In the genomic region with DNA sequence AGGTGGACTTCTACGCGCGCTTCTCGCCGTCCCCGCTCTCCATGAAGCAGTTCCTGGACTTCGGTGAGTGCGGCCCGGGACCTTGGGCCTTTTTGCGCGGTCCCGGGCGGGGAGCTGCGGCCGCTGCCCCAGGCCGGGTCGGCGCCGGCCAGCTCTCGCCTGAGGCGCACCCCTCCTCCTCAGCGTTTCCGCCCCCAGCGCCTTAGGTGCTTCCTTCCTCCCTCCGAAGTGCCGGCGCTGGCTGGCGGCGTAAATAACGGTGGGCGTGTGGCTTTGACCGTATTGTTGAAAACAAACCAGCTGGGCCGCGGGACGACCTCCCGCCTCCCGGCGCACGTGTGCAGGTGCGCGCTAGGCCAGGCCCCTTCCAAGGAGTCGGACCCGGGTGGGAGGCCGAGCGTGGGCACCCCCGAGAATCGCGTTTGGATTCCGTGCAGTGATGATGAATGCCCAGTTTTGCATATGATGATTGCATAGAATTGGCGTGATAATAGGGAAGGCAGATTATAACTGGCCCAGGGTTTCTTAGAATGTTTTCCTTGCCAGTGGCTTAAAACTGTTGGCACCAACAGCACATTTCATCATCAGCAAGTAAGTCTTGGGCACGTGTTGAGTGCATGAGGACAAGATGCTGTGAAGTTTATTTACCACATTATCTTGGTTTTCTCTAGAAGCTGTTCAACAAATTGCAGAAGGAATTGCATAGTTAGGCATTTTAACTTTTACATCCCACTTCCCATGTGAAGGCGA, we compare ENCODE assay signal across 2 cellular contexts.
A peak's percentile ranks its signal among the peaks of the same experiment; 100 is the strongest.
TF ChIP-seq lines count a peak whose summit lies in the region.

No MANE protein-coding gene starts in this region.

TF ChIP-seq in HEK293, 187 proteins besides CTCF, POLR2A, EP300 and RAD21 (continued from another document and continues in another):
- TF ChIP-seq, protein P1, sequence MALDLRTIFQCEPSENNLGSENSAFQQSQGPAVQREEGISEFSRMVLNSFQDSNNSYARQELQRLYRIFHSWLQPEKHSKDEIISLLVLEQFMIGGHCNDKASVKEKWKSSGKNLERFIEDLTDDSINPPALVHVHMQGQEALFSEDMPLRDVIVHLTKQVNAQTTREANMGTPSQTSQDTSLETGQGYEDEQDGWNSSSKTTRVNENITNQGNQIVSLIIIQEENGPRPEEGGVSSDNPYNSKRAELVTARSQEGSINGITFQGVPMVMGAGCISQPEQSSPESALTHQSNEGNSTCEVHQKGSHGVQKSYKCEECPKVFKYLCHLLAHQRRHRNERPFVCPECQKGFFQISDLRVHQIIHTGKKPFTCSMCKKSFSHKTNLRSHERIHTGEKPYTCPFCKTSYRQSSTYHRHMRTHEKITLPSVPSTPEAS (tag by site-specific recombination; IDR thresholded peaks at IDR 0.05) = 0 out of 2 replicates have a peak, but pooled peaks have one; percentile 13
- no peak for TF ChIP-seq ZNF266 (tag by site-specific recombination; IDR thresholded peaks at IDR 0.05; ENCODE audit: low read depth)
- no peak for TF ChIP-seq ZNF518A (tag by site-specific recombination; conservative IDR thresholded peaks at IDR 0.05; ENCODE audit: low read depth)
- no peak for TF ChIP-seq ZNF202 (tag by site-specific recombination; IDR thresholded peaks at IDR 0.05; ENCODE audit: borderline replicate concordance)
- no peak for TF ChIP-seq TCF7L2 (IDR thresholded peaks at IDR 0.05; ENCODE audit: borderline replicate concordance, low read depth, low read length)
- TF ChIP-seq, protein P2, sequence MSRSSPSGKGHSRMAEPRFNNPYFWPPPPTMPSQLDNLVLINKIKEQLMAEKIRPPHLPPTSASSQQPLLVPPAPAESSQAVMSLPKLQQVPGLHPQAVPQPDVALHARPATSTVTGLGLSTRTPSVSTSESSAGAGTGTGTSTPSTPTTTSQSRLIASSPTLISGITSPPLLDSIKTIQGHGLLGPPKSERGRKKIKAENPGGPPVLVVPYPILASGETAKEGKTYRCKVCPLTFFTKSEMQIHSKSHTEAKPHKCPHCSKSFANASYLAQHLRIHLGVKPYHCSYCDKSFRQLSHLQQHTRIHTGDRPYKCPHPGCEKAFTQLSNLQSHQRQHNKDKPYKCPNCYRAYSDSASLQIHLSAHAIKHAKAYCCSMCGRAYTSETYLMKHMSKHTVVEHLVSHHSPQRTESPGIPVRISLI (tag by site-specific recombination; IDR thresholded peaks at IDR 0.05) = no peak
- peak; percentile 80 for TF ChIP-seq EGR2 (tag by site-specific recombination; IDR thresholded peaks at IDR 0.05; ENCODE audit: low read depth)
- no peak for TF ChIP-seq PRDM1 (tag by site-specific recombination; IDR thresholded peaks at IDR 0.05)
- TF ChIP-seq, protein P3, sequence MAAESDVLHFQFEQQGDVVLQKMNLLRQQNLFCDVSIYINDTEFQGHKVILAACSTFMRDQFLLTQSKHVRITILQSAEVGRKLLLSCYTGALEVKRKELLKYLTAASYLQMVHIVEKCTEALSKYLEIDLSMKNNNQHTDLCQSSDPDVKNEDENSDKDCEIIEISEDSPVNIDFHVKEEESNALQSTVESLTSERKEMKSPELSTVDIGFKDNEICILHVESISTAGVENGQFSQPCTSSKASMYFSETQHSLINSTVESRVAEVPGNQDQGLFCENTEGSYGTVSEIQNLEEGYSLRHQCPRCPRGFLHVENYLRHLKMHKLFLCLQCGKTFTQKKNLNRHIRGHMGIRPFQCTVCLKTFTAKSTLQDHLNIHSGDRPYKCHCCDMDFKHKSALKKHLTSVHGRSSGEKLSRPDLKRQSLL (tag by site-specific recombination; IDR thresholded peaks at IDR 0.05) = no peak
- TF ChIP-seq BCL6B (tag by site-specific recombination; IDR thresholded peaks at IDR 0.05) = no peak
- TF ChIP-seq SP2 (tag by site-specific recombination; IDR thresholded peaks at IDR 0.05) = peak; percentile 78
- peak; percentile 88 for TF ChIP-seq ZFHX2 (tag by site-specific recombination; conservative IDR thresholded peaks at IDR 0.05)
- no peak for TF ChIP-seq ZNF155 (tag by site-specific recombination; IDR thresholded peaks at IDR 0.05)
- no peak for TF ChIP-seq BCL11A (tag by site-specific recombination; IDR thresholded peaks at IDR 0.05; ENCODE audit: low read depth)

TF ChIP-seq in K562, 482 proteins besides CTCF, POLR2A, EP300 and RAD21 (continued from another document and continues in another):
- TF ChIP-seq MYC (IDR thresholded peaks at IDR 0.05; ENCODE audit: low read depth, low read length) (peak; percentile 55; the same call in 1 of the 2 replicates), MYC (CRISPR knock-in tag; IDR thresholded peaks at IDR 0.05; ENCODE audit: borderline replicate concordance, low read depth) (0 out of 2 replicates have a peak, but pooled peaks have one; percentile 25), MAX (CRISPR knock-in tag; IDR thresholded peaks at IDR 0.05) (peak; percentile 93), ZNF639 (CRISPR knock-in tag; conservative IDR thresholded peaks at IDR 0.05 in 1 of 2, IDR thresholded peaks at IDR 0.05 in 1 of 2) (no peak), NCOA1 (IDR thresholded peaks at IDR 0.05; ENCODE audit: low read depth) (no peak), SRF (CRISPR knock-in tag; IDR thresholded peaks at IDR 0.05) (peak in 1 of 2 experiments; percentile 63; a peak in 2 of 4 replicates), BACH1 (tag; IDR thresholded peaks at IDR 0.05) (no peak), CAMTA2 (CRISPR knock-in tag; conservative IDR thresholded peaks at IDR 0.05) (no peak), ILF3 (IDR thresholded peaks at IDR 0.05; ENCODE audit: borderline replicate concordance) (no peak), C11orf30 (IDR thresholded peaks at IDR 0.05; ENCODE audit: low read depth) (no peak), EWSR1 (IDR thresholded peaks at IDR 0.05; ENCODE audit: borderline replicate concordance, low read depth, partially characterized antibody) (no peak), PHTF2 (CRISPR knock-in tag; IDR thresholded peaks at IDR 0.05) (no peak), ILK (tag; IDR thresholded peaks at IDR 0.05; ENCODE audit: borderline replicate concordance, low read depth) (no peak), FOXP4 (CRISPR knock-in tag; IDR thresholded peaks at IDR 0.05; ENCODE audit: borderline replicate concordance) (peak; percentile 66; the same call in 1 of the 2 replicates), TAF1 (IDR thresholded peaks at IDR 0.05; ENCODE audit: control insufficient read depth, extremely low read depth, insufficient read depth, low read length, severe bottlenecking) (no peak), ZNF407 (IDR thresholded peaks at IDR 0.05; ENCODE audit: low read depth) (no peak), PTBP1 (IDR thresholded peaks at IDR 0.05; ENCODE audit: low read depth, low read length) (no peak), BRD9 (IDR thresholded peaks at IDR 0.05; ENCODE audit: low read depth, partially characterized antibody) (no peak)
- TF ChIP-seq, protein P4, sequence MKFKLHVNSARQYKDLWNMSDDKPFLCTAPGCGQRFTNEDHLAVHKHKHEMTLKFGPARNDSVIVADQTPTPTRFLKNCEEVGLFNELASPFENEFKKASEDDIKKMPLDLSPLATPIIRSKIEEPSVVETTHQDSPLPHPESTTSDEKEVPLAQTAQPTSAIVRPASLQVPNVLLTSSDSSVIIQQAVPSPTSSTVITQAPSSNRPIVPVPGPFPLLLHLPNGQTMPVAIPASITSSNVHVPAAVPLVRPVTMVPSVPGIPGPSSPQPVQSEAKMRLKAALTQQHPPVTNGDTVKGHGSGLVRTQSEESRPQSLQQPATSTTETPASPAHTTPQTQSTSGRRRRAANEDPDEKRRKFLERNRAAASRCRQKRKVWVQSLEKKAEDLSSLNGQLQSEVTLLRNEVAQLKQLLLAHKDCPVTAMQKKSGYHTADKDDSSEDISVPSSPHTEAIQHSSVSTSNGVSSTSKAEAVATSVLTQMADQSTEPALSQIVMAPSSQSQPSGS (CRISPR knock-in tag; IDR thresholded peaks at IDR 0.05) = no peak
- TF ChIP-seq, protein P5, sequence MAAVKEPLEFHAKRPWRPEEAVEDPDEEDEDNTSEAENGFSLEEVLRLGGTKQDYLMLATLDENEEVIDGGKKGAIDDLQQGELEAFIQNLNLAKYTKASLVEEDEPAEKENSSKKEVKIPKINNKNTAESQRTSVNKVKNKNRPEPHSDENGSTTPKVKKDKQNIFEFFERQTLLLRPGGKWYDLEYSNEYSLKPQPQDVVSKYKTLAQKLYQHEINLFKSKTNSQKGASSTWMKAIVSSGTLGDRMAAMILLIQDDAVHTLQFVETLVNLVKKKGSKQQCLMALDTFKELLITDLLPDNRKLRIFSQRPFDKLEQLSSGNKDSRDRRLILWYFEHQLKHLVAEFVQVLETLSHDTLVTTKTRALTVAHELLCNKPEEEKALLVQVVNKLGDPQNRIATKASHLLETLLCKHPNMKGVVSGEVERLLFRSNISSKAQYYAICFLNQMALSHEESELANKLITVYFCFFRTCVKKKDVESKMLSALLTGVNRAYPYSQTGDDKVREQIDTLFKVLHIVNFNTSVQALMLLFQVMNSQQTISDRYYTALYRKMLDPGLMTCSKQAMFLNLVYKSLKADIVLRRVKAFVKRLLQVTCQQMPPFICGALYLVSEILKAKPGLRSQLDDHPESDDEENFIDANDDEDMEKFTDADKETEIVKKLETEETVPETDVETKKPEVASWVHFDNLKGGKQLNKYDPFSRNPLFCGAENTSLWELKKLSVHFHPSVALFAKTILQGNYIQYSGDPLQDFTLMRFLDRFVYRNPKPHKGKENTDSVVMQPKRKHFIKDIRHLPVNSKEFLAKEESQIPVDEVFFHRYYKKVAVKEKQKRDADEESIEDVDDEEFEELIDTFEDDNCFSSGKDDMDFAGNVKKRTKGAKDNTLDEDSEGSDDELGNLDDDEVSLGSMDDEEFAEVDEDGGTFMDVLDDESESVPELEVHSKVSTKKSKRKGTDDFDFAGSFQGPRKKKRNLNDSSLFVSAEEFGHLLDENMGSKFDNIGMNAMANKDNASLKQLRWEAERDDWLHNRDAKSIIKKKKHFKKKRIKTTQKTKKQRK (IDR thresholded peaks at IDR 0.05; ENCODE audit: borderline replicate concordance, low read depth, low read length) = no peak
